In the genomic region with DNA sequence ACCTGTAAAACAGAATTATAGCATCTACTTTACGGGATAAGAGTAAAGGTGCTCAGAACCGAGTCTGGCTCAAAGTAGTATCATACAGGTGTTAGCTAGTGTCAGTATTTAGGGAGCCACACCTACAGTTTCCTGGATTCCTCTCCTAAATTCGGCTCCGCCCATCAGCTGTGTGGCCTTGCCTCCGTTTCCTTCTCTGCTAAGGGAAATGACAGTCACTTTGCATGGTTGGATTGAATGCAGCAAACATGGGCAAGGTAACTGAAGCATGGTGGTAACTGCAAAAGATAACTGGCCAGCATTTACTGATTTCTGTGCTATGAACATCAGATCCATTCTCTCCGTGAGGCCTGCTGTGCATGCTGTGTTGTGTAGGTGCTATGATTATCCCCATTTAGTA, we compare ENCODE assay signal across 15 cellular contexts. TPM values are rescaled to one million over a fixed set of nuclear protein-coding genes. Genes with fewer than 3 reads are reported as not detected.
A peak's percentile ranks its signal among the peaks of the same experiment; 100 is the strongest.
DNase-seq lines count a peak whose midpoint lies in the region; ATAC-seq and TF ChIP-seq lines count a peak whose summit lies in the region.
"Had no signal": no experiment of that assay in that cellular context is flagged by ENCODE, and none has a peak within 500 bp of the region (broad histone marks: within the 10 kb centered on the region; RNA-seq: fewer than 3 reads in every experiment).

No MANE protein-coding gene starts in this region.

- no peak overlapping the region for H2AFZ ChIP-seq in PC-3 (ENCODE audit: low read length)

- POLR2A ChIA-PET in PC-3 (lab: Charles Lee; ENCODE audit: unreplicated experiment): no interaction called here

- TF ChIP-seq CTCF in PC-3 (conservative IDR thresholded peaks at IDR 0.05; ENCODE audit: low read depth, low read length): no peak
- TF ChIP-seq CTCF in chondrocyte (IDR thresholded peaks at IDR 0.05): no peak
- no peak for TF ChIP-seq CTCF in left lung (IDR thresholded peaks at IDR 0.05)

- H3K27ac Mint-ChIP-seq in activated CD8-positive, alpha-beta memory T cell treated with anti-CD3 and anti-CD28 coated beads, Interleukin-2, amount 10 ng/mL, durations not matched to agents 7 days and 5 days: peak overlapping the region; percentile 95
- no peak overlapping the region for H3K27ac Mint-ChIP-seq in chondrocyte (ENCODE audit: unreplicated experiment)

- intact Hi-C loops in PC-3 (cut with micrococcal nuclease) (no loop called here), left lung (cut with DNase I) (no loop called here), Right ventricle myocardium superior (cut with DNase I) (no loop called here)

- peaks cover 32% of the 10 kb centered on the region for H3K36me3 Mint-ChIP-seq in activated CD8-positive, alpha-beta memory T cell treated with anti-CD3 and anti-CD28 coated beads, Interleukin-2, amount 10 ng/mL, durations not matched to agents 7 days and 5 days
- no peaks in the 10 kb centered on the region for H3K36me3 Mint-ChIP-seq in chondrocyte (ENCODE audit: low read depth)

- H3K4me3 ChIP-seq in PC-3 (ENCODE audit: low read length) (no peak overlapping the region), skeletal muscle satellite cell (ENCODE audit: low read length) (no peak overlapping the region), left lung (no peak overlapping the region)
- H3K4me3 ChIP-seq: uterus had no signal

- no TSS peak for BruUV-seq in PC-3 (replicated peaks; lab: Mats Ljungman, UMichigan)

- no peaks in the 10 kb centered on the region for H3F3A ChIP-seq in PC-3 (ENCODE audit: low read length, unreplicated experiment)

- H3K4me2 ChIP-seq in PC-3 (ENCODE audit: low read length): peak overlapping the region; percentile 95; the same call in 1 of the 2 replicates
- H3K4me2 ChIP-seq in skeletal muscle satellite cell (ENCODE audit: low read length): peak overlapping the region; percentile 9

- H3K4me1 ChIP-seq in PC-3 (ENCODE audit: insufficient read depth, low read length) (peaks cover 30% of the 10 kb centered on the region), skeletal muscle satellite cell (ENCODE audit: control insufficient read depth, insufficient read depth, low read length) (peaks cover 20% of the 10 kb centered on the region), left lung (peaks cover 7 to 29% of the 10 kb centered on the region in 2 donors)
- H3K4me1 ChIP-seq: uterus had no signal

- no peaks in the 10 kb centered on the region for H3K9me3 Mint-ChIP-seq in activated CD8-positive, alpha-beta memory T cell treated with anti-CD3 and anti-CD28 coated beads, Interleukin-2, amount 10 ng/mL, durations not matched to agents 7 days and 5 days (ENCODE audit: low read depth)
- peaks cover 3% of the 10 kb centered on the region for H3K9me3 Mint-ChIP-seq in chondrocyte (ENCODE audit: low read depth)

- peak; percentile 59 for DNase-seq in activated CD8-positive, alpha-beta memory T cell treated with anti-CD3 and anti-CD28 coated beads, Interleukin-2, amount 10 ng/mL, durations not matched to agents 7 days and 5 days
- no peak for DNase-seq in activated CD8-positive, alpha-beta memory T cell treated with anti-CD3 and anti-CD28 coated beads, Interleukin-2, amount 50 U/mL, for 48 hours
- no peak for DNase-seq in PC-3
- DNase-seq in chondrocyte (ENCODE audit: low spot score): peak; percentile 17
- no peak for DNase-seq in left lung
- DNase-seq in Right ventricle myocardium superior: no peak
- DNase-seq: DMS53, Karpas-422, NCI-H82, SHP77, uterus had no signal

- H3K27me3 ChIP-seq in PC-3 (ENCODE audit: low read length) (no peaks in the 10 kb centered on the region), skeletal muscle satellite cell (ENCODE audit: control insufficient read depth, insufficient read depth, low read length) (no peaks in the 10 kb centered on the region), left lung (no peaks in the 10 kb centered on the region)
- H3K27me3 ChIP-seq: uterus had no signal

- H3K4me1 Mint-ChIP-seq in activated CD8-positive, alpha-beta memory T cell treated with anti-CD3 and anti-CD28 coated beads, Interleukin-2, amount 10 ng/mL, durations not matched to agents 7 days and 5 days: peaks cover 75% of the 10 kb centered on the region
- H3K4me1 Mint-ChIP-seq in chondrocyte (ENCODE audit: low read depth): peaks cover 23% of the 10 kb centered on the region

- CTCF ChIA-PET in activated CD8-positive, alpha-beta memory T cell treated with anti-CD3 and anti-CD28 coated beads, Interleukin-2, amount 10 ng/mL, durations not matched to agents 7 days and 5 days (lab: Charles Lee): interaction anchor here (1.3 to 2.1 kb wide), 4 partner anchors 15 to 117 kb away, joined by 4 to 6 read pairs (median 6); no protein-coding TSS in a partner anchor
- CTCF ChIA-PET in PC-3 (lab: Charles Lee): no interaction called here

- no peaks in the 10 kb centered on the region for H3K27me3 Mint-ChIP-seq in activated CD8-positive, alpha-beta memory T cell treated with anti-CD3 and anti-CD28 coated beads, Interleukin-2, amount 10 ng/mL, durations not matched to agents 7 days and 5 days
- no peaks in the 10 kb centered on the region for H3K27me3 Mint-ChIP-seq in chondrocyte (ENCODE audit: low read depth)

- H3K36me3 ChIP-seq in PC-3 (ENCODE audit: low read depth, low read length) (no peaks in the 10 kb centered on the region), skeletal muscle satellite cell (ENCODE audit: insufficient read depth, low read length) (no peaks in the 10 kb centered on the region), left lung (no peaks in the 10 kb centered on the region)
- H3K36me3 ChIP-seq: uterus had no signal

- no peak overlapping the region for H3K9ac ChIP-seq in PC-3 (ENCODE audit: low read length)
- no peak overlapping the region for H3K9ac ChIP-seq in skeletal muscle satellite cell (ENCODE audit: low read depth, low read length)

- peak overlapping the region; percentile 80 for H3K4me3 Mint-ChIP-seq in activated CD8-positive, alpha-beta memory T cell treated with anti-CD3 and anti-CD28 coated beads, Interleukin-2, amount 10 ng/mL, durations not matched to agents 7 days and 5 days
- H3K4me3 Mint-ChIP-seq in chondrocyte (ENCODE audit: unreplicated experiment): no peak overlapping the region

- no peak for ATAC-seq in activated CD8-positive, alpha-beta memory T cell treated with anti-CD3 and anti-CD28 coated beads, Interleukin-2, amount 10 ng/mL, durations not matched to agents 7 days and 5 days
- ATAC-seq in PC-3 (no peak), left lung (no peak), GM21515 (IDR thresholded peaks at IDR 0.05; ENCODE audit: unreplicated experiment) (no peak), Right ventricle myocardium superior (ENCODE audit: poor library complexity) (no peak)

- H3K9me3 ChIP-seq in PC-3 (ENCODE audit: low read length): no peaks in the 10 kb centered on the region
- no peaks in the 10 kb centered on the region for H3K9me3 ChIP-seq in skeletal muscle satellite cell (replicated peaks; ENCODE audit: low read length)
- no peaks in the 10 kb centered on the region for H3K9me3 ChIP-seq in left lung
- H3K9me3 ChIP-seq: uterus had no signal

- H3K9me2 ChIP-seq in PC-3 (replicated peaks; ENCODE audit: low read length): no peaks in the 10 kb centered on the region

- peaks cover 35% of the 10 kb centered on the region for H3K79me2 ChIP-seq in PC-3 (ENCODE audit: low read length)

- H3K27ac ChIP-seq in PC-3 (ENCODE audit: low read length): no peak overlapping the region
- no peak overlapping the region for H3K27ac ChIP-seq in left lung
- H3K27ac ChIP-seq: uterus had no signal

- H4K20me1 ChIP-seq in PC-3 (ENCODE audit: low read length): no peaks in the 10 kb centered on the region

RNA-seq across cellular contexts. Expression of gene PPP1R3F, which starts 2.8 kb away (rescaled TPM):
- total RNA-seq in activated CD8-positive, alpha-beta memory T cell treated with anti-CD3 and anti-CD28 coated beads, Interleukin-2, amount 10 ng/mL, durations not matched to agents 7 days and 5 days: 10 to 100 TPM; 13.9 to 14.4 TPM
- 11.8 and 17.8 TPM in 2 replicates for total RNA-seq in PC-3 (2014; rRNA removed)
- 6.6 to 15.0 TPM (median 8.0 TPM) in 3 replicates for total RNA-seq in chondrocyte
- total RNA-seq in skeletal muscle satellite cell (2012; rRNA removed): 1.3 and 1.7 TPM in 2 replicates
- 1 to 10 TPM; 4.5 to 5.0 TPM for total RNA-seq in left lung
- total RNA-seq in Right ventricle myocardium superior: 21.9 TPM

RNA-seq across cellular contexts. Expression of gene FOXP3, which starts 7.9 kb away (rescaled TPM):
- total RNA-seq in activated CD8-positive, alpha-beta memory T cell treated with anti-CD3 and anti-CD28 coated beads, Interleukin-2, amount 10 ng/mL, durations not matched to agents 7 days and 5 days: 10 to 100 TPM; 26.8 to 82.1 TPM
- total RNA-seq in PC-3 (2014; rRNA removed): not detected in 2 replicates
- 0.12 to 0.28 TPM in 2 of 3 replicates, not detected in the other for total RNA-seq in chondrocyte
- under 0.01 TPM in 1 of 2 replicates, not detected in the other for total RNA-seq in skeletal muscle satellite cell (2012; rRNA removed)
- under 1 TPM; 0.29 to 0.45 TPM for total RNA-seq in left lung
- not detected for total RNA-seq in Right ventricle myocardium superior
- total RNA-seq: osteoblast, uterus had no signal

RNA-seq across cellular contexts. Expression of gene GAGE10, which starts 31.0 kb away (rescaled TPM):
- not detected for total RNA-seq in activated CD8-positive, alpha-beta memory T cell treated with anti-CD3 and anti-CD28 coated beads, Interleukin-2, amount 10 ng/mL, durations not matched to agents 7 days and 5 days
- not detected in 2 replicates for total RNA-seq in PC-3 (2014; rRNA removed)
- not detected in 3 replicates for total RNA-seq in chondrocyte
- total RNA-seq in skeletal muscle satellite cell (2012; rRNA removed): not detected in 2 replicates
- total RNA-seq in left lung: not detected
- total RNA-seq in Right ventricle myocardium superior: not detected
- total RNA-seq: fibroblast of lung, osteoblast, uterus had no signal

RNA-seq across cellular contexts. Expression of gene CCDC22, which starts 37.2 kb away (rescaled TPM):
- total RNA-seq in activated CD8-positive, alpha-beta memory T cell treated with anti-CD3 and anti-CD28 coated beads, Interleukin-2, amount 10 ng/mL, durations not matched to agents 7 days and 5 days: 10 to 100 TPM; 24.6 to 29.9 TPM
- total RNA-seq in PC-3 (2014; rRNA removed) (25.4 and 36.4 TPM in 2 replicates), chondrocyte (12.3 to 13.2 TPM (median 12.8 TPM) in 3 replicates), left lung (10 to 100 TPM; 14.4 to 16.8 TPM), Right ventricle myocardium superior (10.8 TPM)
- total RNA-seq in skeletal muscle satellite cell (2012; rRNA removed): 17.2 and 17.7 TPM in 2 replicates

RNA-seq across cellular contexts. Expression of gene CACNA1F, which starts 39.3 kb away (rescaled TPM):
- 1 to 10 TPM in 1 of 2 experiments, under 1 TPM in 1; 0.19 to 1.3 TPM for total RNA-seq in activated CD8-positive, alpha-beta memory T cell treated with anti-CD3 and anti-CD28 coated beads, Interleukin-2, amount 10 ng/mL, durations not matched to agents 7 days and 5 days
- total RNA-seq in PC-3 (2014; rRNA removed) (not detected in 2 replicates), chondrocyte (not detected in 3 replicates), left lung (under 1 TPM; 0.21 to 0.73 TPM), Right ventricle myocardium superior (0.11 TPM)
- not detected in 2 replicates for total RNA-seq in skeletal muscle satellite cell (2012; rRNA removed)
- total RNA-seq: osteoblast had no signal

Comparison
In these comparisons a context has a peak if more than half of its experiments do, and no peak if none do; other contexts are left out.
1. DNase-seq: peak in activated CD8-positive, alpha-beta memory T cell treated with anti-CD3 and anti-CD28 coated beads, Interleukin-2, amount 10 ng/mL, durations not matched to agents 7 days and 5 days (single experiment) and chondrocyte (single experiment); none in activated CD8-positive, alpha-beta memory T cell treated with anti-CD3 and anti-CD28 coated beads, Interleukin-2, amount 50 U/mL, for 48 hours (single experiment), PC-3 (single experiment), left lung (0 of 2) and Right ventricle myocardium superior (single experiment).
2. RNA of gene FOXP3, which starts 7.9 kb away (total RNA-seq): 26.8 to 82.1 TPM in activated CD8-positive, alpha-beta memory T cell treated with anti-CD3 and anti-CD28 coated beads, Interleukin-2, amount 10 ng/mL, durations not matched to agents 7 days and 5 days; 0.29 to 0.45 TPM in left lung, 0.12 to 0.28 TPM in chondrocyte, not detected in PC-3 and not detected in Right ventricle myocardium superior (single experiment); every median in the first group is over 10 times any median in the second.